1 cellular context compared by ENCODE assay signal in the genomic region with DNA sequence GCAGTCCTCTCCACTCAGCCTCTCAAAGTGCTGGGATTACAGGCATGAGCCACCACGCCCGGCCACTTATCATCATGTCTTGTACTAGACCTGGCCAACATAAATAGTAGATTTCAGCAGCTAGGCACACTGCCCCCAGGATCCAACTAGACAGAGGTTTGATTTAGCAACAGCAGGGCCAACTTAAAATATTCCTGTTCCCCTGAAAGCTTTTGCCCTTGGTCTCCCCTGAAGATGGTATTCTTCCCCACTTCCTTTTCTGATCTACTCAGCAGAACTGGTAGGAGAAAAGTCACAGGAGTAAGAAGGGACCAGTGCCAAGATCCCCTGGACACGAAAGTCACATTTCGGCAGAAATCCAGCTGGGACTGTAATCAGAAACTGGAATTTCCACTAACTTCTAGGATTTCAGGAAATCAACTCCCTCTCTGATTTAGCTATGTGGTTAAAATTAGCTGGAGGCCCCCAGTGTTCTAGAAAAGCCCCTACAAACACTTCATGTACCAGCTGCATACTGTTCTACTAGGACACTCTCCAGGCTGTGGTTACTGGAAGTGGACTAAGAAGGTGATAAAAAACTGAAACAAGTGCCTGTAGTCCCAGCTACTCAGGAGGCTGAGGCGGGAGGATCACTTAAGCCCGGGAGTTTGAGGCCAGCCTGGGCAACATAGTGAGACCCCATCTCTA.
TF ChIP-seq lines count a peak whose summit lies in the region.

No MANE protein-coding gene starts in this region.

TF ChIP-seq in endothelial cell of umbilical vein, 7 proteins besides CTCF, POLR2A, EP300 and RAD21:
- TF ChIP-seq, protein P1, sequence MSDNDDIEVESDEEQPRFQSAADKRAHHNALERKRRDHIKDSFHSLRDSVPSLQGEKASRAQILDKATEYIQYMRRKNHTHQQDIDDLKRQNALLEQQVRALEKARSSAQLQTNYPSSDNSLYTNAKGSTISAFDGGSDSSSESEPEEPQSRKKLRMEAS (IDR thresholded peaks at IDR 0.05; ENCODE audit: insufficient read depth, insufficient read length), result no peak
- TF ChIP-seq JUN (IDR thresholded peaks at IDR 0.05; ENCODE audit: borderline replicate concordance, insufficient read depth, insufficient read length, low read depth) (no peak), FOS (IDR thresholded peaks at IDR 0.05; ENCODE audit: borderline replicate concordance, insufficient read depth, low read length) (no peak)
